ENCODE assay signal across 8 cellular contexts in the genomic region with DNA sequence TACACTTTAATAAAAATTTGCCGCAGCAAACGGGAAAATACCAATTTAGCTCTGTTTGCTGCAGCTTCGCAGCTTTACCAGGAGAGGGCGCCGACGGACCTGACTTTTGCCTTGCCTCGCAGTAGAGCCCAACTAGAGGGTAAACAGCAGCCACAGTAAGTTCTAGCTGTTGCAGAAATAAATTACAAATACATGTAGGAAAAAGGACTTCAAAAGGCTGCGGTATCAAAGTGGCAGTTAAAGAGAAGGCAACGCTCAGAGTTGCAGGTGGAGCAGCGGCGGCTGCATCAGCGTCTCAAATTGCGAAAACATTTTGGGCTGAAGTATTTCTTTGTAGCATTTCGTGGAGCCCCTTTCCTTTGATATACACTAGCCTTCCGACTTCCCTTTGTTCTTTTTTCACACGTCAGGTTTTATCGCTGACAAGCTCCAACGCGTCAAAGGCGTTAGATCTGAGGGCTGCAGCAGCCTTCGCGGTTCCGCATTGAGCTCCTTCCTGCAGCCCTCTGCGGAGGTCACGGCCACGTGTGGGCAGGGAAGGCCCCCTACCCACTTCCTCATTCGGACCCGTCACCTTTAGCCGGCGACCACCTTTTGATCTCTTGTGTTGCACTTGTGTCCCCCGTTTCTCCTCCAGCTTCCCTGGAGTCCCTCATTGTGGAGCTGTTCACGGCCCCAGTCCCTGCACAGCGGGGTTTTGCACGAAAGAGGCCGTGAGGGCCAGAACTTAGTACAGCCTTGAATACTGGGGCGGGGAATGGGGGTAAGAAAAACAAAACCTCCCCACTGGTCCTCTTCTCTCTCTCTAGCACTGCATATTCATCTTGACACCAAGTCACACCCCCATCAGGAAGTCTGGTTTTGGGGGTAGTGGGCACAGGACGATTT.
DNase-seq lines count a peak whose midpoint lies in the region; ATAC-seq and TF ChIP-seq lines count a peak whose summit lies in the region.

No MANE protein-coding gene starts in this region.

- H3K9ac ChIP-seq in OCI-LY3 (ENCODE audit: low read length), result peak overlapping the region; percentile 64
- H3K9ac ChIP-seq in stomach smooth muscle (ENCODE audit: low read length in 2 of 2), result peak overlapping the region in 1 of 2 donors; percentile 55

- H3K4me1 ChIP-seq in OCI-LY3 (ENCODE audit: low read length) (peaks cover 60% of the 10 kb centered on the region), stomach smooth muscle (ENCODE audit: control insufficient read depth, insufficient read depth, low read length) (peaks cover 6% of the 10 kb centered on the region)

- H3K27ac Mint-ChIP-seq in nephron progenitor cell, result peak overlapping the region; percentile 32

- H3K79me2 ChIP-seq in OCI-LY3 (ENCODE audit: low read length), result no peaks in the 10 kb centered on the region

- H3K36me3 Mint-ChIP-seq in nephron progenitor cell (ENCODE audit: low read depth), result no peaks in the 10 kb centered on the region

- peak overlapping the region; percentile 80 for H3K4me3 Mint-ChIP-seq in nephron progenitor cell

- ATAC-seq in GM19438 (IDR thresholded peaks at IDR 0.05; ENCODE audit: low read depth, unreplicated experiment) (peak; percentile 58), HG03565 (IDR thresholded peaks at IDR 0.05; ENCODE audit: unreplicated experiment) (peak; percentile 32)

- DNase-seq in COLO668 (lab: John Stamatoyannopoulos, UW; ENCODE audit: unreplicated experiment), result peak; percentile 24
- DNase-seq in activated T-helper 1 cell treated with Interleukin-2 at 50 U/mL for 16 hours (ENCODE audit: low read depth), result peak; percentile 56
- peak; percentile 65 for DNase-seq in fibroblast of peridontal ligament (ENCODE audit: extremely low read depth)
- peak; percentile 69 for DNase-seq in nephron progenitor cell

- no peaks in the 10 kb centered on the region for H3K36me3 ChIP-seq in OCI-LY3 (replicated peaks; ENCODE audit: low read depth, low read length)
- H3K36me3 ChIP-seq in stomach smooth muscle (ENCODE audit: control insufficient read depth in 2 of 2, insufficient read depth in 2 of 2, low read length in 2 of 2), result no peaks in the 10 kb centered on the region

- peak overlapping the region; percentile 36; the same call in 1 of the 2 replicates for H2AFZ ChIP-seq in OCI-LY3 (ENCODE audit: low read depth, low read length)

- peak; percentile 84 for TF ChIP-seq CTCF in OCI-LY3 (IDR thresholded peaks at IDR 0.05; ENCODE audit: low read depth, low read length)
- peak; percentile 81 for TF ChIP-seq CTCF in nephron progenitor cell (IDR thresholded peaks at IDR 0.05)

- peak overlapping the region; percentile 100 for H3K4me2 ChIP-seq in OCI-LY3 (ENCODE audit: low read length)

- H3K27ac ChIP-seq in OCI-LY3 (ENCODE audit: low read length) (peak overlapping the region; percentile 75), stomach smooth muscle (ENCODE audit: low read length) (no peak overlapping the region)

- H3K9me3 ChIP-seq in OCI-LY3 (ENCODE audit: insufficient read depth, low read length) (no peaks in the 10 kb centered on the region), stomach smooth muscle (ENCODE audit: control insufficient read depth in 2 of 2, low read length in 2 of 2) (peaks cover 0 to 3% of the 10 kb centered on the region in 2 donors)

- H3K27me3 ChIP-seq in OCI-LY3 (ENCODE audit: low read depth, low read length) (peaks cover 35% of the 10 kb centered on the region), stomach smooth muscle (ENCODE audit: control insufficient read depth in 1 of 2, insufficient read depth in 2 of 2, low read length in 2 of 2) (peaks cover 4 to 5% of the 10 kb centered on the region in 2 donors)

- peaks cover 7% of the 10 kb centered on the region for H3K27me3 Mint-ChIP-seq in nephron progenitor cell (ENCODE audit: low read depth, poor library complexity)

- H4K20me1 ChIP-seq in OCI-LY3 (ENCODE audit: insufficient read depth, low read length), result no peaks in the 10 kb centered on the region

- H3K4me3 ChIP-seq in OCI-LY3 (ENCODE audit: low read length) (peak overlapping the region; percentile 83), stomach smooth muscle (ENCODE audit: low read length in 2 of 2) (peak overlapping the region; percentile 64 to 68)

- H3K9me3 Mint-ChIP-seq in nephron progenitor cell, result peaks cover 3% of the 10 kb centered on the region

- H3K4me1 Mint-ChIP-seq in nephron progenitor cell, result peaks cover 64% of the 10 kb centered on the region
